Comparison of ENCODE assay signal across 18 cellular contexts in genomic region chrX:138875472-138875871, GRCh38.
DNase-seq lines count a peak whose midpoint lies in the region; ATAC-seq, FAIRE-seq and TF ChIP-seq lines count a peak whose summit lies in the region.
"Had no signal": no experiment of that assay in that cellular context is flagged by ENCODE, and none has a peak within 500 bp of the region (broad histone marks: within the 10 kb centered on the region; RNA-seq: fewer than 3 reads in every experiment).

No MANE protein-coding gene starts in this region.

- H3K4me3 ChIP-seq in HEK293 (ENCODE audit: low read depth, low read length) (no peak overlapping the region), bronchial epithelial cell (ENCODE audit: low read depth, low read length) (no peak overlapping the region)
- H3K4me3 ChIP-seq: A549, BLaER1, HAP-1 had no signal

- no peak overlapping the region for H3K27ac ChIP-seq in HEK293 (ENCODE audit: extremely low read depth, low read depth, low read length)
- H3K27ac ChIP-seq: A549, BLaER1 had no signal

- ATAC-seq in HG02798 (IDR thresholded peaks at IDR 0.05; ENCODE audit: poor library complexity, unreplicated experiment), result no peak
- ATAC-seq: A549, HepG2 had no signal

- CTCF ChIA-PET in HEK293 (lab: Yijun Ruan, JAX), result interaction anchor here (0.7 kb wide), 1 partner anchor 61 kb away, joined by 4 read pairs; no protein-coding TSS in a partner anchor

- H3K9me3 ChIP-seq in HEK293 (ENCODE audit: control insufficient read depth, insufficient read depth, low read depth, low read length), result no peaks in the 10 kb centered on the region
- H3K9me3 ChIP-seq: A549, BLaER1, Caco-2, HAP-1 had no signal

- no peak for TF ChIP-seq CTCF in HEK293 (tag by site-specific recombination; IDR thresholded peaks at IDR 0.05)
- no peak for TF ChIP-seq CTCF in bronchial epithelial cell (IDR thresholded peaks at IDR 0.05; ENCODE audit: insufficient read depth, low read length, severe bottlenecking)

- H3K4me1 ChIP-seq in HEK293 (ENCODE audit: control insufficient read depth, insufficient read depth, low read length), result no peaks in the 10 kb centered on the region
- H3K4me1 ChIP-seq: A549, BLaER1, Caco-2, HAP-1 had no signal

- DNase-seq in RKO (ENCODE audit: low spot score), result peak; percentile 26
- DNase-seq in bronchial epithelial cell (ENCODE audit: low read depth), result peak; percentile 15
- no peak for DNase-seq in SW480 (ENCODE audit: low spot score)
- no peak for DNase-seq in HK-2 (ENCODE audit: unreplicated experiment)
- no peak for DNase-seq in SHP77 treated with DMSO at 0.1 percent for 48 hours (lab: John Stamatoyannopoulos, UW)
- DNase-seq: Caco-2; CD8-positive, alpha-beta memory T cell; DND-41; GDM1 had no signal

- POLR2A ChIA-PET in HEK293 (lab: Yijun Ruan, JAX), result no interaction called here

- H3K36me3 ChIP-seq in HEK293 (ENCODE audit: control insufficient read depth in 2 of 2, insufficient read depth in 1 of 2, low read length in 2 of 2) (no peaks in the 10 kb centered on the region), bronchial epithelial cell (ENCODE audit: control insufficient read depth, insufficient read depth, low read length) (no peaks in the 10 kb centered on the region)
- H3K36me3 ChIP-seq: BLaER1, HAP-1 had no signal

- no peaks in the 10 kb centered on the region for H3K27me3 ChIP-seq in bronchial epithelial cell (ENCODE audit: control insufficient read depth, insufficient read depth, low read length)

- FAIRE-seq in bronchial epithelial cell (lab: Jason Lieb, UNC), result no peak
- FAIRE-seq: A549, GM19239, H1, HepG2, HTR-8/SVneo had no signal

TF ChIP-seq in HEK293, 187 proteins besides CTCF, POLR2A, EP300 and RAD21:
- TF ChIP-seq ZBTB11 (tag by site-specific recombination; conservative IDR thresholded peaks at IDR 0.05; ENCODE audit: low read depth) (no peak), ZNF10 (tag by site-specific recombination; IDR thresholded peaks at IDR 0.05) (peak; percentile 99)
- TF ChIP-seq, protein P1, sequence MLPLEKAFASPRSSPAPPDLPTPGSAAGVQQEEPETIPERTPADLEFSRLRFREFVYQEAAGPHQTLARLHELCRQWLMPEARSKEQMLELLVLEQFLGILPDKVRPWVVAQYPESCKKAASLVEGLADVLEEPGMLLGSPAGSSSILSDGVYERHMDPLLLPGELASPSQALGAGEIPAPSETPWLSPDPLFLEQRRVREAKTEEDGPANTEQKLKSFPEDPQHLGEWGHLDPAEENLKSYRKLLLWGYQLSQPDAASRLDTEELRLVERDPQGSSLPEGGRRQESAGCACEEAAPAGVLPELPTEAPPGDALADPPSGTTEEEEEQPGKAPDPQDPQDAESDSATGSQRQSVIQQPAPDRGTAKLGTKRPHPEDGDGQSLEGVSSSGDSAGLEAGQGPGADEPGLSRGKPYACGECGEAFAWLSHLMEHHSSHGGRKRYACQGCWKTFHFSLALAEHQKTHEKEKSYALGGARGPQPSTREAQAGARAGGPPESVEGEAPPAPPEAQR (tag by site-specific recombination; IDR thresholded peaks at IDR 0.05), result no peak

Comparison
In these comparisons a context has a peak if more than half of its experiments do, and no peak if none do; other contexts are left out.
1. DNase-seq: peak in RKO (single experiment) and bronchial epithelial cell (single experiment); none in SW480 (single experiment), HK-2 (single experiment) and SHP77 treated with DMSO at 0.1 percent for 48 hours (single experiment).